In the genomic region with DNA sequence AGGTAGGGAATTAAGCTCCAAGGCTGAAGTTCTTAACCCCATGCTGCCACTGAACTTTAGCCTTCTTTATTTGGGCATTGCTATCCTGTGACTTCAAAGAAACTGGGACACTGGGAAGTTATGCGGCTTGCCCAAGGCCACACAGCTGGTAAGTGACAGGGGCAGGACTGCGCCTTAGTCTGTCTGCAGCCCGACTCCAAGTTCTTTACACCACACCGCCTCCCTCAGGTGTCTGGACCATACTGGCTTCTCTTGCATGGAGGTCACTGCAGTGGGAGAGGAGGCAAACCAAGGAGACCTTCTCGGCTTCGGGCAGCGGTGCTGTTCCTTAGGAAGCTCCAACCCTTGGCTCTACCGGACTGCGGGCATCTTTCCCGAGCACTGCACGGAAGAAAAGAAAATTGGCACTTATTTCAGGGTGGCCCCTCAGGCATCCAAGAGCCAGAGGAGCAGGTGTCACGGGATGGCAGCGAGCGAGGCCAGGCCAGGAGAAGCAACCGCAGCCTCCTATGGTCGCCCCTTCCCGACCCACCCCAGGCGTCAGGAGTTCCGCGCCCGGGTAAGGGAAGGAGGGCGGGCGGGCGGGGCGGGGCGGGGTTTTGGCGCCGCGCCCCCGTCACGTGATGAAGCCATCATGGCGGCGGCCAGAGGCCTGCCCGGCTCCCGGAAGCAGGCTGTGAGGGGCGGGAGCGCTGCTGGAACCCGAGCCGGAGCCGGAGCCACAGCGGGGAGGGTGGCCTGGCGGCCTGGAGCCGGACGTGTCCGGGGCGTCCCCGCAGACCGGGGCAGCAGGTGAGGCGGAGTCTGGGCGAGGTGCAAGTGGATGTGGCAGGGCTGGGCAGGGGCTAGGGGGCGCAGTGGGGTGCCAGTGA, we compare ENCODE assay signal across 8 cellular contexts. TPM values are rescaled to one million over a fixed set of nuclear protein-coding genes. Genes with fewer than 3 reads are reported as not detected.
DNase-seq lines count a peak whose midpoint lies in the region; ATAC-seq, FAIRE-seq and TF ChIP-seq lines count a peak whose summit lies in the region.

No MANE protein-coding gene starts in this region.

- H3K27me3 ChIP-seq in GM23248 (replicated peaks; ENCODE audit: insufficient read depth) (no peaks in the 10 kb centered on the region), Loucy (ENCODE audit: insufficient read depth, low read length, poor library complexity, severe bottlenecking) (no peaks in the 10 kb centered on the region), pancreas (no peaks in the 10 kb centered on the region)

- peak overlapping the region; percentile 97 for H3K4me3 Mint-ChIP-seq in activated naive CD8-positive, alpha-beta T cell

- peak; percentile 96 for ATAC-seq in Right ventricle myocardium superior (ENCODE audit: poor library complexity)
- peak; percentile 88 to 95 (median 90) for ATAC-seq in pancreas

- H3K4me1 ChIP-seq in GM23248 (ENCODE audit: insufficient read depth) (peaks cover 19% of the 10 kb centered on the region), Loucy (ENCODE audit: insufficient read depth, low read length, poor library complexity, severe bottlenecking) (peaks cover 39% of the 10 kb centered on the region), pancreas (peaks cover 6 to 19% (median 17%) of the 10 kb centered on the region in 3 donors)

- peak; percentile 82 for DNase-seq in G401 (ENCODE audit: low spot score)
- DNase-seq in GM23248 = peak; percentile 90
- DNase-seq in SK-MEL-5 (ENCODE audit: low read depth, low spot score) = peak; percentile 83
- peak; percentile 88 for DNase-seq in Right ventricle myocardium superior
- DNase-seq in pancreas = peak; percentile 80 to 92 (median 84)
- peak; percentile 84 for DNase-seq in ureter (ENCODE audit: low spot score)

- no peaks in the 10 kb centered on the region for H3K9me3 ChIP-seq in GM23248 (ENCODE audit: low read depth)
- no peaks in the 10 kb centered on the region for H3K9me3 ChIP-seq in Loucy (ENCODE audit: insufficient read depth, low read depth, low read length)
- no peaks in the 10 kb centered on the region for H3K9me3 ChIP-seq in pancreas

- in situ Hi-C loops in G401 (cut with HindIII; ENCODE audit: low sequenced_read_pairs) = no loop called here
- in situ Hi-C loops in GM23248 (cut with MboI) = no loop called here
- in situ Hi-C loops in SK-MEL-5 (cut with HindIII; ENCODE audit: low pct_unique_long_range_greater_than_20kb, low sequenced_read_pairs) = no loop called here

- H3K9me2 ChIP-seq in GM23248 (ENCODE audit: insufficient read depth) (no peaks in the 10 kb centered on the region), Loucy (replicated peaks; ENCODE audit: low read depth, low read length) (no peaks in the 10 kb centered on the region)

- intact Hi-C loops in Right ventricle myocardium superior (cut with DNase I) = loop anchor here (5.0 kb wide), 1 partner anchor 34 kb away; no protein-coding TSS in a partner anchor
- intact Hi-C loops in pancreas (cut with DNase I) = loop anchor here in 2 of 3 donors (5.0 kb wide), 1 partner anchor 34 kb away; no protein-coding TSS in a partner anchor

- peak overlapping the region; percentile 95 for H3K27ac Mint-ChIP-seq in activated naive CD8-positive, alpha-beta T cell

- H3K27me3 Mint-ChIP-seq in activated naive CD8-positive, alpha-beta T cell = no peaks in the 10 kb centered on the region

- no peak for FAIRE-seq in pancreas (lab: Jason Lieb, UNC)

- H3K79me2 ChIP-seq in GM23248 (ENCODE audit: insufficient read depth) = peaks cover 37% of the 10 kb centered on the region
- H3K79me2 ChIP-seq in Loucy (ENCODE audit: insufficient read depth, low read length) = peaks cover 24% of the 10 kb centered on the region

- no peaks in the 10 kb centered on the region for H3K9me3 Mint-ChIP-seq in activated naive CD8-positive, alpha-beta T cell (ENCODE audit: low read depth)

- H3K9ac ChIP-seq in GM23248 (peak overlapping the region; percentile 91), Loucy (ENCODE audit: low read depth, low read length, poor library complexity, severe bottlenecking) (peak overlapping the region; percentile 85)

- peak overlapping the region; percentile 89 for H2AFZ ChIP-seq in GM23248
- H2AFZ ChIP-seq in Loucy (ENCODE audit: low read length) = peak overlapping the region; percentile 97

- peak overlapping the region; percentile 80 for H3K27ac ChIP-seq in GM23248
- H3K27ac ChIP-seq in pancreas = peak overlapping the region; percentile 75 to 91 (median 80)

- no peaks in the 10 kb centered on the region for H4K20me1 ChIP-seq in GM23248 (ENCODE audit: insufficient read depth)
- no peaks in the 10 kb centered on the region for H4K20me1 ChIP-seq in Loucy (ENCODE audit: insufficient read depth, low read length, poor library complexity, severe bottlenecking)

- no peaks in the 10 kb centered on the region for H3K36me3 ChIP-seq in GM23248 (ENCODE audit: low read depth)
- no peaks in the 10 kb centered on the region for H3K36me3 ChIP-seq in Loucy (ENCODE audit: insufficient read depth, low read length)
- H3K36me3 ChIP-seq in pancreas = no peaks in the 10 kb centered on the region

- peak overlapping the region; percentile 89 for H3K4me3 ChIP-seq in GM23248
- peak overlapping the region; percentile 96 for H3K4me3 ChIP-seq in Loucy (ENCODE audit: low read length, poor library complexity, severe bottlenecking)
- peak overlapping the region; percentile 68 to 89 (median 78) for H3K4me3 ChIP-seq in pancreas

- WGBS in GM23248 (ENCODE audit: low coverage in 1 of 2, low lambda C conversion rate in 2 of 2, missing lambda C conversion rate in 2 of 2), 2 experiments = 1 to 2% methylated on average over 19 to 36 of the region's 51 CpGs
- WGBS in pancreas, 2 donors = 0 to 1% methylated on average over 41 to 51 of the region's 51 CpGs

- H3K4me1 Mint-ChIP-seq in activated naive CD8-positive, alpha-beta T cell (ENCODE audit: low read depth) = peaks cover 44% of the 10 kb centered on the region

- peaks cover 15% of the 10 kb centered on the region for H3F3A ChIP-seq in GM23248 (ENCODE audit: insufficient read depth)
- no peaks in the 10 kb centered on the region for H3F3A ChIP-seq in Loucy (ENCODE audit: low read depth)

- H3K36me3 Mint-ChIP-seq in activated naive CD8-positive, alpha-beta T cell = no peaks in the 10 kb centered on the region

- peak; percentile 55 for TF ChIP-seq CTCF in Loucy (conservative IDR thresholded peaks at IDR 0.05; ENCODE audit: low read length)
- no peak for TF ChIP-seq CTCF in pancreas (IDR thresholded peaks at IDR 0.05)

- H3K4me2 ChIP-seq in GM23248 (ENCODE audit: unreplicated experiment) (peak overlapping the region; percentile 89), Loucy (ENCODE audit: low read depth, low read length, poor library complexity, severe bottlenecking) (peak overlapping the region; percentile 92)

RNA-seq across cellular contexts. Expression of a gene that starts 16.4 kb away (rescaled TPM):
- 21.8 and 23.1 TPM in 2 replicates for total RNA-seq in G401 (2014; rRNA removed; shearing (Covaris generic))
- 5.6 and 8.5 TPM in 2 replicates for total RNA-seq in GM23248 (2014; rRNA removed; shearing (Covaris generic))
- polyA plus RNA-seq in GM23248 (2016; fragmentation: Nextera tagmentation; extraction: Ambion mirVana) (2.0 and 3.3 TPM in 2 replicates), pancreas (under 1 TPM; 0.09 to 0.27 TPM)
- 8.3 and 9.2 TPM in 2 replicates for total RNA-seq in SK-MEL-5 (2014; rRNA removed; shearing (Covaris generic))
- polyA plus RNA-seq in SK-MEL-5 (2015; cell fraction: cytosol; rRNA removed) = 19.1 and 25.2 TPM in 2 replicates
- polyA plus RNA-seq in SK-MEL-5 (2015; cell fraction: nucleus; rRNA removed) = 77.0 and 80.6 TPM in 2 replicates
- total RNA-seq in Right ventricle myocardium superior (0.81 TPM), pancreas (under 1 TPM; 0.09 to 0.81 (median 0.50) TPM), ureter (2.3 TPM)

RNA-seq across cellular contexts. Expression of a gene that starts 19.7 kb away (rescaled TPM):
- 48.6 and 58.9 TPM in 2 replicates for total RNA-seq in G401 (2014; rRNA removed; shearing (Covaris generic))
- total RNA-seq in GM23248 (2014; rRNA removed; shearing (Covaris generic)) = 75.3 and 76.6 TPM in 2 replicates
- polyA plus RNA-seq in GM23248 (2016; fragmentation: Nextera tagmentation; extraction: Ambion mirVana) = 116 and 118 TPM in 2 replicates
- 5.6 and 7.0 TPM in 2 replicates for total RNA-seq in SK-MEL-5 (2014; rRNA removed; shearing (Covaris generic))
- polyA plus RNA-seq in SK-MEL-5 (2015; cell fraction: cytosol; rRNA removed) = 22.1 and 28.0 TPM in 2 replicates
- polyA plus RNA-seq in SK-MEL-5 (2015; cell fraction: nucleus; rRNA removed) = 14.9 and 19.2 TPM in 2 replicates
- 15.4 TPM for total RNA-seq in Right ventricle myocardium superior
- total RNA-seq in pancreas = 10 to 100 TPM in 2 of 6 donors, 1 to 10 TPM in 4; 4.4 to 18.7 (median 7.4) TPM
- polyA plus RNA-seq in pancreas = 10 to 100 TPM; 10.3 to 11.7 TPM
- 101 TPM for total RNA-seq in ureter

RNA-seq across cellular contexts. Expression of a gene that starts 43.6 kb away (rescaled TPM):
- 302 and 381 TPM in 2 replicates for total RNA-seq in G401 (2014; rRNA removed; shearing (Covaris generic))
- 380 and 393 TPM in 2 replicates for total RNA-seq in GM23248 (2014; rRNA removed; shearing (Covaris generic))
- polyA plus RNA-seq in GM23248 (2016; fragmentation: Nextera tagmentation; extraction: Ambion mirVana) (609 and 625 TPM in 2 replicates), pancreas (100 to 1,000 TPM; 874 to 875 TPM)
- 531 and 559 TPM in 2 replicates for total RNA-seq in SK-MEL-5 (2014; rRNA removed; shearing (Covaris generic))
- polyA plus RNA-seq in SK-MEL-5 (2015; cell fraction: cytosol; rRNA removed) = 316 and 417 TPM in 2 replicates
- 952 and 1,057 TPM in 2 replicates for polyA plus RNA-seq in SK-MEL-5 (2015; cell fraction: nucleus; rRNA removed)
- total RNA-seq in Right ventricle myocardium superior (359 TPM), pancreas (100 to 1,000 TPM; 203 to 247 (median 231) TPM), ureter (468 TPM)

RNA-seq across cellular contexts. Expression of a gene that starts 44.7 kb away (rescaled TPM):
- total RNA-seq in G401 (2014; rRNA removed; shearing (Covaris generic)) = 0.41 and 0.49 TPM in 2 replicates
- 1.4 and 2.4 TPM in 2 replicates for total RNA-seq in GM23248 (2014; rRNA removed; shearing (Covaris generic))
- polyA plus RNA-seq in GM23248 (2016; fragmentation: Nextera tagmentation; extraction: Ambion mirVana) (0.84 and 1.2 TPM in 2 replicates), pancreas (1 to 10 TPM; 1.6 to 1.8 TPM)
- 18.8 and 29.2 TPM in 2 replicates for total RNA-seq in SK-MEL-5 (2014; rRNA removed; shearing (Covaris generic))
- polyA plus RNA-seq in SK-MEL-5 (2015; cell fraction: cytosol; rRNA removed) = 16.3 and 18.5 TPM in 2 replicates
- polyA plus RNA-seq in SK-MEL-5 (2015; cell fraction: nucleus; rRNA removed) = 87.1 and 96.7 TPM in 2 replicates
- total RNA-seq in Right ventricle myocardium superior (0.97 TPM), pancreas (1 to 10 TPM; 1.1 to 1.7 (median 1.4) TPM), ureter (15.8 TPM)

RNA-seq across cellular contexts. Expression of a gene that starts 47.8 kb away (rescaled TPM):
- 43.8 and 43.9 TPM in 2 replicates for total RNA-seq in G401 (2014; rRNA removed; shearing (Covaris generic))
- total RNA-seq in GM23248 (2014; rRNA removed; shearing (Covaris generic)) = 39.6 and 48.9 TPM in 2 replicates
- polyA plus RNA-seq in GM23248 (2016; fragmentation: Nextera tagmentation; extraction: Ambion mirVana) = 47.8 and 52.4 TPM in 2 replicates
- 59.4 and 61.3 TPM in 2 replicates for total RNA-seq in SK-MEL-5 (2014; rRNA removed; shearing (Covaris generic))
- 71.5 and 77.3 TPM in 2 replicates for polyA plus RNA-seq in SK-MEL-5 (2015; cell fraction: cytosol; rRNA removed)
- 25.6 and 47.8 TPM in 2 replicates for polyA plus RNA-seq in SK-MEL-5 (2015; cell fraction: nucleus; rRNA removed)
- total RNA-seq in Right ventricle myocardium superior = 37.0 TPM
- total RNA-seq in pancreas = 10 to 100 TPM; 25.4 to 34.1 (median 30.6) TPM
- polyA plus RNA-seq in pancreas = 10 to 100 TPM; 58.1 to 76.9 TPM
- 50.0 TPM for total RNA-seq in ureter

Comparison
In these comparisons a context has a peak if more than half of its experiments do, and no peak if none do; other contexts are left out.
1. Peak in every context shown above with its lines: DNase-seq, ATAC-seq, H3K4me3 ChIP-seq and H3K27ac ChIP-seq.